24 cellular contexts compared by ENCODE assay signal in the genomic region with DNA sequence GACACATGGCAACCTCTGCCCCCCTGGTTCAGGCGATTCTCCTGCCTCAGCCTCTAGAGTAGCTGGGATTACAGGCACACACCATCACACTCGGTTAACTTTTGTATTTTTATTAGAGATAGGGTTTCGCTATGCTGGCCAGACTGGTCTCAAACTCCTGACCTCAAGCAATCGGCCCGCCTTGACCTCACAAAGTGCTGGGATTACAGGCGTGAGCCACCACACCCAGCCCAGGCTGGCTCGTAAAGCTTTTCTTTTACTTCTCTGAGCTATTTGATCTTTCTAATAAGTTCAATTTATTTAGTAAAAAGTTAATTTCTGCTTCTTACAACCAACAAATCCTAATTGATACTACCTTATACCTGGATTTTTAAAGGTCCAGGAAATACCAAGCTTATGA.
"Had no signal": no experiment of that assay in that cellular context is flagged by ENCODE, and none has a peak within 500 bp of the region (broad histone marks: within the 10 kb centered on the region; RNA-seq: fewer than 3 reads in every experiment).

No MANE protein-coding gene starts in this region.

- H3K27ac Mint-ChIP-seq: activated CD4-positive, alpha-beta memory T cell treated with anti-CD3 and anti-CD28 coated beads, Interleukin-2, amount 10 ng/mL, durations not matched to agents 7 days and 5 days; activated naive CD4-positive, alpha-beta T cell treated with anti-CD3 and anti-CD28 coated beads for 36 hours; activated naive CD8-positive, alpha-beta T cell; activated T-helper 17 cell treated with anti-CD3 and anti-CD28 coated beads, Interleukin-2, amount 50 U/mL, for 72 hours; T-cell had no signal

- H3K27me3 Mint-ChIP-seq: activated T-helper 17 cell treated with anti-CD3 and anti-CD28 coated beads, Interleukin-2, amount 50 U/mL, for 72 hours had no signal

- H3K27ac ChIP-seq: brain microvascular endothelial cell, VCaP had no signal

- H3K4me3 Mint-ChIP-seq: activated CD4-positive, alpha-beta memory T cell treated with anti-CD3 and anti-CD28 coated beads, Interleukin-2, amount 10 ng/mL, durations not matched to agents 7 days and 5 days; activated naive CD4-positive, alpha-beta T cell treated with anti-CD3 and anti-CD28 coated beads for 36 hours; activated naive CD8-positive, alpha-beta T cell; activated T-helper 17 cell treated with anti-CD3 and anti-CD28 coated beads, Interleukin-2, amount 50 U/mL, for 72 hours; T-cell had no signal

- H3K4me3 ChIP-seq: MG63 had no signal

- H3K36me3 Mint-ChIP-seq: activated naive CD8-positive, alpha-beta T cell; T-cell had no signal

- H3K9me3 ChIP-seq: MG63 had no signal

- H3K9me3 Mint-ChIP-seq: activated CD4-positive, alpha-beta memory T cell treated with anti-CD3 and anti-CD28 coated beads, Interleukin-2, amount 10 ng/mL, durations not matched to agents 7 days and 5 days; activated naive CD4-positive, alpha-beta T cell treated with anti-CD3 and anti-CD28 coated beads for 36 hours; activated T-helper 17 cell treated with anti-CD3 and anti-CD28 coated beads, Interleukin-2, amount 50 U/mL, for 72 hours; T-cell had no signal

- H3K27me3 ChIP-seq: brain microvascular endothelial cell, MG63 had no signal

- DNase-seq: activated CD4-positive, alpha-beta memory T cell treated with anti-CD3 and anti-CD28 coated beads, Interleukin-2, amount 10 ng/mL, durations not matched to agents 7 days and 5 days; activated CD4-positive, alpha-beta T cell treated with anti-CD3 and anti-CD28 coated beads, Interleukin-2, amount 50 U/mL, for 1 hour; activated CD4-positive, CD25-positive, alpha-beta regulatory T cell; activated gamma-delta T cell; activated naive CD4-positive, alpha-beta T cell treated with anti-CD3 and anti-CD28 coated beads for 36 hours; activated T-cell treated with anti-CD3 and anti-CD28 coated beads for 4 hours; activated T-cell treated with anti-CD3 and anti-CD28 coated beads, Interleukin-2, amount 50 U/mL, for 48 hours; amygdala; brain microvascular endothelial cell; cerebellar nuclear complex; KBM-7; MG63; NCI-H1105 treated with DMSO at 0.1 percent for 48 hours; NCI-H1436 treated with DMSO at 0.1 percent for 48 hours; NCI-H187; NCI-H2081; NCI-H510A treated with DMSO at 0.1 percent for 48 hours; SIG-M5; T-cell; T-helper 2 cell; T1000 had no signal

- H3K36me3 ChIP-seq: brain microvascular endothelial cell, MG63 had no signal

- ATAC-seq: activated T-helper 17 cell treated with anti-CD3 and anti-CD28 coated beads, Interleukin-2, amount 50 U/mL, for 72 hours; T-cell had no signal
